9 cellular contexts compared by ENCODE assay signal in the genomic region with DNA sequence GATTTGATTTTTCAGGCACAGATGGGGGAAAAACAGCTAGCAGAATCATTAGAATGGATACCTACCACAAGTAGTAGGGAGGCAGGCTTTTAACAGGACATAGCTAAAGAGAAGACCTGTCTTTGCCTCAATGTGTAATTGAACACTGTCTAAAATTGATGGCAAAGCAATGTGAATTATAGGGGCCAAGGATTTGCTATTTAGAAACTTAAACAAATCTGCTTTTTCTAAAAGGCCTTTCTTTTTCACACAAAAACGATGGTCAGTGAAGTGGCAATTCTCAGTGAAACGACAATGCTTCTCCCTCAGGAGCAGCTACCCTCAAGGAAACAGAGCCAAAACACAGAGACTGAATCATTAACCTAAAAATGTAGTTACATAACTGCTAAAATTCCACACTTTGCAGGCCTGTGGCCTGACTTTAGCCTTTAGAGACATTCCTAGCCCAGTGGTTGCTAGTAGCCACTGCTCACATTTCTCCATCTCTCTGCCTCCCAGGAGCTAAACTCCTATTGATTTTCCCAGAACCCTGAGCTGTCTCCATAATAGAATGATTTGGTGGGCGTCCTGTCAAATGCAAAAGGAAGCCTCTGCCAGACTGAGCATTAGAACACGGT.
DNase-seq lines count a peak whose midpoint lies in the region; TF ChIP-seq lines count a peak whose summit lies in the region.
"Had no signal": no experiment of that assay in that cellular context is flagged by ENCODE, and none has a peak within 500 bp of the region (broad histone marks: within the 10 kb centered on the region; RNA-seq: fewer than 3 reads in every experiment).

No MANE protein-coding gene starts in this region.

- H3K27me3 ChIP-seq in PC-9 (ENCODE audit: insufficient read depth, low read depth) (no peaks in the 10 kb centered on the region), neural cell (ENCODE audit: insufficient read depth, low read depth, low read length) (no peaks in the 10 kb centered on the region)

- H4K20me1 ChIP-seq in PC-9 (ENCODE audit: insufficient read depth) (no peaks in the 10 kb centered on the region), neural cell (ENCODE audit: insufficient read depth) (no peaks in the 10 kb centered on the region)

- peak; percentile 72 for DNase-seq in AG04449 (ENCODE audit: low read depth, low spot score)
- DNase-seq in PC-9 = peak; percentile 26 to 67
- DNase-seq in fibroblast of pulmonary artery (ENCODE audit: low read depth) = peak; percentile 84
- no peak for DNase-seq in HPDE6-E6E7 (ENCODE audit: extremely low spot score)
- no peak for DNase-seq in SKM-1 (lab: John Stamatoyannopoulos, UW; ENCODE audit: unreplicated experiment)
- DNase-seq in erythroblast (lab: John Stamatoyannopoulos, UW) = no peak
- DNase-seq in NCI-H446 treated with DMSO at 0.1 percent for 48 hours (lab: John Stamatoyannopoulos, UW) = no peak
- DNase-seq: activated CD8-positive, alpha-beta memory T cell treated with anti-CD3 and anti-CD28 coated beads, Interleukin-2, amount 50 U/mL, for 48 hours had no signal

- intact Hi-C loops in PC-9 (cut with micrococcal nuclease; ENCODE audit: unreplicated experiment) = loop anchor here (5.0 kb wide), 1 partner anchor 464 kb away; no protein-coding TSS in a partner anchor

- CTCF ChIA-PET in AG04449 (lab: Yijun Ruan, JAX) = interaction anchor here (0.6 to 1.6 kb wide), 8 partner anchors 12 to 480 kb away, joined by 3 to 7 read pairs (median 3); no protein-coding TSS in a partner anchor
- CTCF ChIA-PET in PC-9 (lab: Charles Lee) = interaction anchor here (0.6 kb wide), 1 partner anchor 51 kb away, joined by 3 read pairs; no protein-coding TSS in a partner anchor

- H3K9me2 ChIP-seq in PC-9 (ENCODE audit: insufficient read depth) = no peaks in the 10 kb centered on the region
- H3K9me2 ChIP-seq in neural cell (ENCODE audit: insufficient read depth, low read length) = no peaks in the 10 kb centered on the region

- no peaks in the 10 kb centered on the region for H3F3A ChIP-seq in PC-9 (ENCODE audit: insufficient read depth, low read depth)
- H3F3A ChIP-seq in neural cell (ENCODE audit: insufficient read depth, low read length, poor library complexity, severe bottlenecking) = no peaks in the 10 kb centered on the region

- TF ChIP-seq CTCF in AG04449 (IDR thresholded peaks at IDR 0.05; ENCODE audit: insufficient read depth, low read length, missing control alignments) (no peak), PC-9 (conservative IDR thresholded peaks at IDR 0.05) (no peak), fibroblast of pulmonary artery (IDR thresholded peaks at IDR 0.05; ENCODE audit: low read length, missing control alignments) (peak; percentile 28), neural cell (IDR thresholded peaks at IDR 0.05; ENCODE audit: poor library complexity, severe bottlenecking) (no peak)

- H2AFZ ChIP-seq in PC-9 = no peak overlapping the region
- no peak overlapping the region for H2AFZ ChIP-seq in neural cell (ENCODE audit: low read depth, low read length)

- TF ChIP-seq EP300 in neural cell (conservative IDR thresholded peaks at IDR 0.05; ENCODE audit: poor library complexity, severe bottlenecking) = no peak

- no peak overlapping the region for H3K4me3 ChIP-seq in AG04449 (ENCODE audit: low read depth, low read length)
- no peak overlapping the region for H3K4me3 ChIP-seq in PC-9
- no peak overlapping the region for H3K4me3 ChIP-seq in fibroblast of pulmonary artery (replicated peaks; ENCODE audit: low read depth, low read length)
- no peak overlapping the region for H3K4me3 ChIP-seq in neural cell (ENCODE audit: low read length)

- BruUV-seq in PC-9 (replicated peaks; lab: Mats Ljungman, UMichigan) = no TSS peak

- H3K79me2 ChIP-seq in PC-9 (ENCODE audit: low read depth) = no peaks in the 10 kb centered on the region
- H3K79me2 ChIP-seq in neural cell (replicated peaks; ENCODE audit: insufficient read depth, low read length) = no peaks in the 10 kb centered on the region

- H3K9me3 ChIP-seq in PC-9 (ENCODE audit: insufficient read depth, low read depth) (no peaks in the 10 kb centered on the region), neural cell (ENCODE audit: low read length) (no peaks in the 10 kb centered on the region)

- TF ChIP-seq RAD21 in neural cell (conservative IDR thresholded peaks at IDR 0.05) = no peak

- H3K4me1 ChIP-seq in PC-9 (replicated peaks; ENCODE audit: insufficient read depth) = peaks cover 14% of the 10 kb centered on the region

- H3K27ac ChIP-seq in PC-9 = 0 out of 2 replicates have a peak overlapping the region, but pooled peaks have one; percentile 16
- peak overlapping the region; percentile 3 for H3K27ac ChIP-seq in neural cell (ENCODE audit: low read length)

- POLR2A ChIA-PET in AG04449 (lab: Yijun Ruan, JAX) (interaction anchor here (0.6 to 1.7 kb wide), 8 partner anchors 28 to 438 kb away, joined by 3 to 6 read pairs (median 4); no protein-coding TSS in a partner anchor), PC-9 (lab: Charles Lee; ENCODE audit: unreplicated experiment) (interaction anchor here (0.6 to 0.7 kb wide), 3 partner anchors 26 to 410 kb away, joined by 3 to 10 read pairs (median 6); no protein-coding TSS in a partner anchor)

- H3K9ac ChIP-seq in neural cell (ENCODE audit: low read length) = no peak overlapping the region

- no peak overlapping the region for H3K4me2 ChIP-seq in PC-9
- H3K4me2 ChIP-seq in neural cell (ENCODE audit: low read length) = no peak overlapping the region

- no peak for TF ChIP-seq POLR2A in erythroblast (IDR thresholded peaks at IDR 0.05; ENCODE audit: low read length)

- H3K36me3 ChIP-seq in PC-9 (ENCODE audit: low read depth) (no peaks in the 10 kb centered on the region), neural cell (ENCODE audit: insufficient read depth, low read length) (no peaks in the 10 kb centered on the region)

TF ChIP-seq in neural cell, 6 proteins besides CTCF, POLR2A, EP300 and RAD21:
- TF ChIP-seq TAF1 (IDR thresholded peaks at IDR 0.05; ENCODE audit: low read depth) (no peak), MXI1 (conservative IDR thresholded peaks at IDR 0.05; ENCODE audit: poor library complexity, severe bottlenecking) (no peak), EZH2 (IDR thresholded peaks at IDR 0.05; ENCODE audit: borderline replicate concordance, insufficient read depth, low read length, poor library complexity, severe bottlenecking) (no peak), POLR2AphosphoS5 (IDR thresholded peaks at IDR 0.05) (no peak), SMC3 (conservative IDR thresholded peaks at IDR 0.05; ENCODE audit: poor library complexity) (no peak)
- TF ChIP-seq, protein P1, sequence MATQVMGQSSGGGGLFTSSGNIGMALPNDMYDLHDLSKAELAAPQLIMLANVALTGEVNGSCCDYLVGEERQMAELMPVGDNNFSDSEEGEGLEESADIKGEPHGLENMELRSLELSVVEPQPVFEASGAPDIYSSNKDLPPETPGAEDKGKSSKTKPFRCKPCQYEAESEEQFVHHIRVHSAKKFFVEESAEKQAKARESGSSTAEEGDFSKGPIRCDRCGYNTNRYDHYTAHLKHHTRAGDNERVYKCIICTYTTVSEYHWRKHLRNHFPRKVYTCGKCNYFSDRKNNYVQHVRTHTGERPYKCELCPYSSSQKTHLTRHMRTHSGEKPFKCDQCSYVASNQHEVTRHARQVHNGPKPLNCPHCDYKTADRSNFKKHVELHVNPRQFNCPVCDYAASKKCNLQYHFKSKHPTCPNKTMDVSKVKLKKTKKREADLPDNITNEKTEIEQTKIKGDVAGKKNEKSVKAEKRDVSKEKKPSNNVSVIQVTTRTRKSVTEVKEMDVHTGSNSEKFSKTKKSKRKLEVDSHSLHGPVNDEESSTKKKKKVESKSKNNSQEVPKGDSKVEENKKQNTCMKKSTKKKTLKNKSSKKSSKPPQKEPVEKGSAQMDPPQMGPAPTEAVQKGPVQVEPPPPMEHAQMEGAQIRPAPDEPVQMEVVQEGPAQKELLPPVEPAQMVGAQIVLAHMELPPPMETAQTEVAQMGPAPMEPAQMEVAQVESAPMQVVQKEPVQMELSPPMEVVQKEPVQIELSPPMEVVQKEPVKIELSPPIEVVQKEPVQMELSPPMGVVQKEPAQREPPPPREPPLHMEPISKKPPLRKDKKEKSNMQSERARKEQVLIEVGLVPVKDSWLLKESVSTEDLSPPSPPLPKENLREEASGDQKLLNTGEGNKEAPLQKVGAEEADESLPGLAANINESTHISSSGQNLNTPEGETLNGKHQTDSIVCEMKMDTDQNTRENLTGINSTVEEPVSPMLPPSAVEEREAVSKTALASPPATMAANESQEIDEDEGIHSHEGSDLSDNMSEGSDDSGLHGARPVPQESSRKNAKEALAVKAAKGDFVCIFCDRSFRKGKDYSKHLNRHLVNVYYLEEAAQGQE (IDR thresholded peaks at IDR 0.05; ENCODE audit: borderline replicate concordance) = no peak

Comparison
In these comparisons a context has a peak if more than half of its experiments do, and no peak if none do; other contexts are left out.
1. DNase-seq: peak in AG04449 (single experiment), PC-9 (2 of 2) and fibroblast of pulmonary artery (single experiment); none in HPDE6-E6E7 (single experiment), SKM-1 (single experiment), erythroblast (0 of 2) and NCI-H446 treated with DMSO at 0.1 percent for 48 hours (single experiment).